1 cellular context compared by ENCODE assay signal in the genomic region with DNA sequence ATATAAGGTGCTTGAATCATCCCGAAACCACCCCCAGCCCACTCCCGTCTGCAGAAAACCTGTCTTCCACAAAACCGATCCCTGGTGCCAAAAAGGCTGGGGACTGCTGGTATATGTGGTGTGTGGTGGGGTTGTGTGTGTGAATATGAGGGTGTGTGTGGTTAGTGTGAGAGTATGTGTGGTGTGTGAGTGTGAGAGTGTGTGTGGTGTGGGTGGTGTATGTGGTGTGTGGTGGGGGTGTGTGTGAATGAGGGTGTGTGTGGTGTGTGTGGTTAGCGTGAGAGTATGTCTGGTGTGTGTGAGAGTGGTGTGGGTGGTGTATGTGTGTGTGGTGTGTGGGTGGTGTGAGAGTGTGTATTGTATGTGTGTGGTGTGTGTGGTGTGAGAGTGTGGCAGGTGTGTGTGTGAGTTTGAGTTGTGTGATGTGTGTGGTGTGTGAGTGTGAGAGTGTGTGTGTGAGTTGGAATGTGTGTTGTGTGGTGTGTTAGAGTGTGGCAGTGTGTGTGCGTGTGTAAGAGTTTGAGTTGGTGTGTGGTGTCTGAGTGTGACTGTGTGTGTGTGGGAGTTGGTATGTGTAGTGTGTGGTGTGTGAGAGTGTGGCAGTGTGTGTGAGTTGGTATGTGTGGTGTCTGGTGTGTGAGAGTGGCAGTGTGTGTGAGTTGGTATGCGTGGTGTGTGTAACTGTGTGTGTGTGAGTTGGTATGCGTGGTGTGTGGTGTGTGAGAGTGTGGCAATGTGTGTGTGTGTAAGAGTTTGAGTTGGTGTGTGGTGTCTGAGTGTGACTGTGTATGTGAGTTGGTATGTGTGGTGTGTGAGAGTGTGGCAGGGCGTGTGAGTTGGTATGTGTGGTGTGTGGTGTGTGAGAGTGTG.
TF ChIP-seq lines count a peak whose summit lies in the region.

No MANE protein-coding gene starts in this region.

TF ChIP-seq in HCT116, 20 proteins besides CTCF, POLR2A, EP300 and RAD21:
- no peak for TF ChIP-seq SP1 (IDR thresholded peaks at IDR 0.05; ENCODE audit: low read depth)
- TF ChIP-seq FOSL1 (IDR thresholded peaks at IDR 0.05; ENCODE audit: low read depth): no peak
- TF ChIP-seq YY1 (IDR thresholded peaks at IDR 0.05; ENCODE audit: extremely low read depth, insufficient replicate concordance, low read depth, low read length): no peak
- no peak for TF ChIP-seq TCF7L2 (IDR thresholded peaks at IDR 0.05; ENCODE audit: borderline replicate concordance, extremely low read depth, insufficient read depth, insufficient read length)
- no peak for TF ChIP-seq ZNF274 (IDR thresholded peaks at IDR 0.05; ENCODE audit: low read depth, low read length)
- no peak for TF ChIP-seq JUND (IDR thresholded peaks at IDR 0.05)
